In genomic region chr3:99663981-99664380, GRCh38 we compare ENCODE assay signal across 1 cellular context.
TF ChIP-seq lines count a peak whose summit lies in the region.

No MANE protein-coding gene starts in this region.

TF ChIP-seq in IMR-90, 13 proteins besides CTCF, POLR2A, EP300 and RAD21 (continued from another document):
- TF ChIP-seq MAFK (IDR thresholded peaks at IDR 0.05; ENCODE audit: low read depth, low read length) (no peak), RFX5 (IDR thresholded peaks at IDR 0.05; ENCODE audit: low read depth, low read length) (no peak), MAZ (IDR thresholded peaks at IDR 0.05; ENCODE audit: borderline replicate concordance, low read depth, low read length) (no peak), USF2 (IDR thresholded peaks at IDR 0.05; ENCODE audit: low read depth, low read length) (no peak), FOS (IDR thresholded peaks at IDR 0.05; ENCODE audit: low read depth, low read length) (no peak), ELK1 (IDR thresholded peaks at IDR 0.05; ENCODE audit: borderline replicate concordance, low read depth, low read length) (no peak), NFE2L2 (IDR thresholded peaks at IDR 0.05; ENCODE audit: low read depth, low read length) (no peak), CEBPB (IDR thresholded peaks at IDR 0.05; ENCODE audit: low read depth, low read length) (no peak), BHLHE40 (IDR thresholded peaks at IDR 0.05; ENCODE audit: low read depth, low read length) (no peak), SMC3 (IDR thresholded peaks at IDR 0.05; ENCODE audit: low read depth, low read length) (no peak)
TF ChIP-seq in IMR-90: peak in this region for 0.
